ENCODE assay signal across 8 cellular contexts in the genomic region with DNA sequence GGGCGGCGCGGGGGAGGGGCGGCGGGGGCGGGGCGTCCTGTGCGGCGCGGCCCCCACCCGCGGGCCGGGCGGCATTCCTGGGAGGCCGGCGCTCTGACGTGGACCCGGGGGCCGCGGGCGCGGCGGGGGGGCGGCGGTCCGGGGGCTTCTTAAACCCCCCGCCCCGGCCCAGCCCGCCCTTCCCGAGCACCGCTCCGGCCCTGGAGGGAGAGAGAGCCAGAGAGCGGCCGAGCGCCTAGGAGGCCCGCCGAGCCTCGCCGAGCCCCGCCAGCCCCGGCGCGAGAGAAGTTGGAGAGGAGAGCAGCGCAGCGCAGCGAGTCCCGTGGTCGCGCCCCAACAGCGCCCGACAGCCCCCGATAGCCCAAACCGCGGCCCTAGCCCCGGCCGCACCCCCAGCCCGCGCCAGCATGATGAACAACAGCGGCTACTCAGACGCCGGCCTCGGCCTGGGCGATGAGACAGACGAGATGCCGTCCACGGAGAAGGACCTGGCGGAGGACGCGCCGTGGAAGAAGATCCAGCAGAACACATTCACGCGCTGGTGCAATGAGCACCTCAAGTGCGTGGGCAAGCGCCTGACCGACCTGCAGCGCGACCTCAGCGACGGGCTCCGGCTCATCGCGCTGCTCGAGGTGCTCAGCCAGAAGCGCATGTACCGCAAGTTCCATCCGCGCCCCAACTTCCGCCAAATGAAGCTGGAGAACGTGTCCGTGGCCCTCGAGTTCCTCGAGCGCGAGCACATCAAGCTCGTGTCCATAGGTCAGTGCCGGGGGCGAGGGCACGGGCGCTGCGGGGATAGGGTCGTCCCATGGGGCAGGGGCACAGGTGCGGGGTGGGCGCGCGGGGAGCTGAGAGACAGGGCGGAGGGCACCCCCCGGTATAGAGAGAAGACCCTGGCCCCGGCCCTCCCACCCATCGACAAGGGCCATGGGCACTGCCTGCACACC. TPM values are rescaled to one million over a fixed set of nuclear protein-coding genes. Genes with fewer than 3 reads are reported as not detected.
DNase-seq lines count a peak whose midpoint lies in the region; ATAC-seq lines count a peak whose summit lies in the region.

A gene with protein sequence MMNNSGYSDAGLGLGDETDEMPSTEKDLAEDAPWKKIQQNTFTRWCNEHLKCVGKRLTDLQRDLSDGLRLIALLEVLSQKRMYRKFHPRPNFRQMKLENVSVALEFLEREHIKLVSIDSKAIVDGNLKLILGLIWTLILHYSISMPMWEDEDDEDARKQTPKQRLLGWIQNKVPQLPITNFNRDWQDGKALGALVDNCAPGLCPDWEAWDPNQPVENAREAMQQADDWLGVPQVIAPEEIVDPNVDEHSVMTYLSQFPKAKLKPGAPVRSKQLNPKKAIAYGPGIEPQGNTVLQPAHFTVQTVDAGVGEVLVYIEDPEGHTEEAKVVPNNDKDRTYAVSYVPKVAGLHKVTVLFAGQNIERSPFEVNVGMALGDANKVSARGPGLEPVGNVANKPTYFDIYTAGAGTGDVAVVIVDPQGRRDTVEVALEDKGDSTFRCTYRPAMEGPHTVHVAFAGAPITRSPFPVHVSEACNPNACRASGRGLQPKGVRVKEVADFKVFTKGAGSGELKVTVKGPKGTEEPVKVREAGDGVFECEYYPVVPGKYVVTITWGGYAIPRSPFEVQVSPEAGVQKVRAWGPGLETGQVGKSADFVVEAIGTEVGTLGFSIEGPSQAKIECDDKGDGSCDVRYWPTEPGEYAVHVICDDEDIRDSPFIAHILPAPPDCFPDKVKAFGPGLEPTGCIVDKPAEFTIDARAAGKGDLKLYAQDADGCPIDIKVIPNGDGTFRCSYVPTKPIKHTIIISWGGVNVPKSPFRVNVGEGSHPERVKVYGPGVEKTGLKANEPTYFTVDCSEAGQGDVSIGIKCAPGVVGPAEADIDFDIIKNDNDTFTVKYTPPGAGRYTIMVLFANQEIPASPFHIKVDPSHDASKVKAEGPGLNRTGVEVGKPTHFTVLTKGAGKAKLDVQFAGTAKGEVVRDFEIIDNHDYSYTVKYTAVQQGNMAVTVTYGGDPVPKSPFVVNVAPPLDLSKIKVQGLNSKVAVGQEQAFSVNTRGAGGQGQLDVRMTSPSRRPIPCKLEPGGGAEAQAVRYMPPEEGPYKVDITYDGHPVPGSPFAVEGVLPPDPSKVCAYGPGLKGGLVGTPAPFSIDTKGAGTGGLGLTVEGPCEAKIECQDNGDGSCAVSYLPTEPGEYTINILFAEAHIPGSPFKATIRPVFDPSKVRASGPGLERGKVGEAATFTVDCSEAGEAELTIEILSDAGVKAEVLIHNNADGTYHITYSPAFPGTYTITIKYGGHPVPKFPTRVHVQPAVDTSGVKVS (N-terminal part only) (plus strand): TSS at position 176 of the 947 bp plus-strand sequence. CDS start 232 bp downstream, at position 408.

- no peaks in the 10 kb centered on the region for H4K20me1 ChIP-seq in Karpas-422 (ENCODE audit: insufficient read depth, low read depth, low read length)

- H2AFZ ChIP-seq in Karpas-422 (ENCODE audit: low read length): no peak within 1 kb of the TSS

- H3K9me2 ChIP-seq in Karpas-422 (replicated peaks; ENCODE audit: insufficient read depth, low read length): no peaks in the 10 kb centered on the region

- H3K9ac ChIP-seq in Karpas-422 (ENCODE audit: low read length): no peak within 1 kb of the TSS

- H3K4me2 ChIP-seq in Karpas-422 (ENCODE audit: low read depth, low read length, poor library complexity, severe bottlenecking): no peak within 1 kb of the TSS

- H3K27me3 ChIP-seq in Karpas-422 (ENCODE audit: low read length): no peaks in the 10 kb centered on the region

- no peak within 1 kb of the TSS for H3K27ac Mint-ChIP-seq in activated CD4-positive, alpha-beta T cell treated with anti-CD3 and anti-CD28 coated beads, Interleukin-2, amount 10 ng/mL, durations not matched to agents 24 days and 14 days
- H3K27ac Mint-ChIP-seq in effector memory CD8-positive, alpha-beta T cell: peak within 1 kb of the TSS in 1 of 2 donors; percentile 59
- H3K27ac Mint-ChIP-seq in memory B cell: no peak within 1 kb of the TSS

- ATAC-seq in effector memory CD8-positive, alpha-beta T cell (replicated peaks): peak; percentile 67
- ATAC-seq in memory B cell (ENCODE audit: low read depth): peak; percentile 62

- no peaks in the 10 kb centered on the region for H3K9me3 ChIP-seq in Karpas-422 (ENCODE audit: low read length)

- no peak within 1 kb of the TSS for H3K4me3 ChIP-seq in Karpas-422 (ENCODE audit: low read length)

- DNase-seq in NCI-H2227 (lab: John Stamatoyannopoulos, UW; ENCODE audit: unreplicated experiment): peak; percentile 58
- DNase-seq in NCI-H2227 treated with DMSO at 0.1 percent for 48 hours (lab: John Stamatoyannopoulos, UW): no peak
- DNase-seq in activated CD4-positive, alpha-beta T cell treated with anti-CD3 and anti-CD28 coated beads, Interleukin-2, amount 10 ng/mL, durations not matched to agents 24 days and 14 days: peak; percentile 79
- peak; percentile 14 to 21 (median 17) for DNase-seq in effector memory CD8-positive, alpha-beta T cell
- DNase-seq in memory B cell (ENCODE audit: low spot score in 2 of 2): peak; percentile 38 to 54
- DNase-seq in stimulated activated naive CD4-positive, alpha-beta T cell treated with Interleukin-2 at 50 U/mL for 16 hours (lab: John Stamatoyannopoulos, UW): peak; percentile 24
- no peak for DNase-seq in GF-D8 (lab: John Stamatoyannopoulos, UW)
- DNase-seq in Karpas-422: no peak

- no peaks in the 10 kb centered on the region for H3K36me3 Mint-ChIP-seq in activated CD4-positive, alpha-beta T cell treated with anti-CD3 and anti-CD28 coated beads, Interleukin-2, amount 10 ng/mL, durations not matched to agents 24 days and 14 days (ENCODE audit: low read depth)
- H3K36me3 Mint-ChIP-seq in effector memory CD8-positive, alpha-beta T cell (ENCODE audit: insufficient read depth): peaks cover 2% of the 10 kb centered on the region
- no peaks in the 10 kb centered on the region for H3K36me3 Mint-ChIP-seq in memory B cell

- peaks cover 42% of the 10 kb centered on the region for H3K27me3 Mint-ChIP-seq in activated CD4-positive, alpha-beta T cell treated with anti-CD3 and anti-CD28 coated beads, Interleukin-2, amount 10 ng/mL, durations not matched to agents 24 days and 14 days
- H3K27me3 Mint-ChIP-seq in effector memory CD8-positive, alpha-beta T cell: peaks cover 47 to 84% of the 10 kb centered on the region in 2 donors
- H3K27me3 Mint-ChIP-seq in memory B cell: peaks cover 20% of the 10 kb centered on the region

- peaks cover 15% of the 10 kb centered on the region for H3K4me1 ChIP-seq in Karpas-422 (ENCODE audit: low read length)

- H3K36me3 ChIP-seq in Karpas-422 (ENCODE audit: insufficient read depth, low read length): no peaks in the 10 kb centered on the region

- no peaks in the 10 kb centered on the region for H3K9me3 Mint-ChIP-seq in activated CD4-positive, alpha-beta T cell treated with anti-CD3 and anti-CD28 coated beads, Interleukin-2, amount 10 ng/mL, durations not matched to agents 24 days and 14 days
- H3K9me3 Mint-ChIP-seq in effector memory CD8-positive, alpha-beta T cell: no peaks in the 10 kb centered on the region
- no peaks in the 10 kb centered on the region for H3K9me3 Mint-ChIP-seq in memory B cell

- H3K79me2 ChIP-seq in Karpas-422 (ENCODE audit: low read length): no peaks in the 10 kb centered on the region

- H3K4me1 Mint-ChIP-seq in activated CD4-positive, alpha-beta T cell treated with anti-CD3 and anti-CD28 coated beads, Interleukin-2, amount 10 ng/mL, durations not matched to agents 24 days and 14 days: peaks cover 8% of the 10 kb centered on the region
- H3K4me1 Mint-ChIP-seq in effector memory CD8-positive, alpha-beta T cell (ENCODE audit: low read depth in 2 of 2): peaks cover 5 to 13% of the 10 kb centered on the region in 2 donors
- H3K4me1 Mint-ChIP-seq in memory B cell: peaks cover 14% of the 10 kb centered on the region

- H3K4me3 Mint-ChIP-seq in activated CD4-positive, alpha-beta T cell treated with anti-CD3 and anti-CD28 coated beads, Interleukin-2, amount 10 ng/mL, durations not matched to agents 24 days and 14 days: peak within 1 kb of the TSS; percentile 73
- H3K4me3 Mint-ChIP-seq in effector memory CD8-positive, alpha-beta T cell: peak within 1 kb of the TSS; percentile 78 to 83
- H3K4me3 Mint-ChIP-seq in memory B cell: peak within 1 kb of the TSS; percentile 72

- H3K27ac ChIP-seq in Karpas-422 (ENCODE audit: low read length): no peak within 1 kb of the TSS

- intact Hi-C loops in activated CD4-positive, alpha-beta T cell treated with anti-CD3 and anti-CD28 coated beads, Interleukin-2, amount 10 ng/mL, durations not matched to agents 24 days and 14 days (cut with micrococcal nuclease): no loop called here

RNA-seq across cellular contexts. Expression of the gene that starts here (rescaled TPM):
- 0.02 and 0.09 TPM in 2 replicates for total RNA-seq in activated CD4-positive, alpha-beta T cell treated with anti-CD3 and anti-CD28 coated beads, Interleukin-2, amount 10 ng/mL, durations not matched to agents 24 days and 14 days
- not detected in 2 replicates for total RNA-seq in Karpas-422 (2014; rRNA removed; shearing (Covaris generic); ENCODE audit: low replicate concordance)

Comparison
In these comparisons a context has a peak if more than half of its experiments do, and no peak if none do; other contexts are left out.
1. DNase-seq: peak in NCI-H2227 (single experiment), effector memory CD8-positive, alpha-beta T cell (3 of 3), memory B cell (2 of 2) and stimulated activated naive CD4-positive, alpha-beta T cell treated with Interleukin-2 at 50 U/mL for 16 hours (single experiment); none in NCI-H2227 treated with DMSO at 0.1 percent for 48 hours (single experiment), GF-D8 (single experiment) and Karpas-422 (single experiment).
2. Peak in DNase-seq in activated CD4-positive, alpha-beta T cell treated with anti-CD3 and anti-CD28 coated beads, Interleukin-2, amount 10 ng/mL, durations not matched to agents 24 days and 14 days; RNA of the gene not detected or under 1 TPM.
3. Peak in every context shown above with its lines, with median percentiles within 50 percentile points of each other: H3K4me3 Mint-ChIP-seq.